8 cellular contexts compared by ENCODE assay signal in the genomic region with DNA sequence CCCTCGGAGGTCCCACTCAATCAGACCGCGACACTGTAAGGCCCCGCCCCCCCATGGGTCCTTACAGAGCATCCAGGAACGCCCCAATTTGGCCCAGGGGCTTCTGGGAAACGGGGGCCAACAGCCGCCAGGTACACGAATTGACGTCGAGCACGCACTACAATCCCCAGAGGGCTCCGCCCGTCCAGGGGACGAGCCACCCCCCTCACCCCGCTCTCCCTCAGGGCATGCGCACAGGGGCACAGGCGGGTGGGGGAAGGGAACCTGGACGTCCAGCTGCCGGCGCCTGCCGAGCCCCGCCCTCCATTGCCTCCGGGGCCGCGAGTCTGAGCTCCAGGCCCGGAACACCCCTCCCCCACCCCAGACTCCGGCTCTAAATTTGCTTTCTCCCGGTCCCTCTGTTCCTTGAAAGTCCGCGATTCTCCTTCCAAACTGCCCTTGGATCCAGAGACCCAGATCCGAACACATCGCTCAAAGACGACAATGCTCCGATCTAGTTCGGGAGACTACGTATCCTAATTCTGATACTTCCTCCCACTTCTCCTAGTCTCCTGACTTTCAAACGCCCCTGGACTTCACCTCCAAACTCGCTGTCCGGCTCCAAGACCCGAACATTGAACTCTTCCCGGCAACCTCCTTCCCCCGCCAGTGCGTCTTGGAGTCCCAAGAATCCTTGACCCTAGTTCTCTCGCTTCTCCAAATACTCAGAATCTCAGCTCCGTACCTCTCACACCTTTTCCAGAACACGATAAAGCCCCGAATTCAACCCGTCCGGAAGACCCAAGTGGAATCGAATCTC. TPM values are rescaled to one million over a fixed set of nuclear protein-coding genes. Genes with fewer than 3 reads are reported as not detected.
DNase-seq lines count a peak whose midpoint lies in the region; ATAC-seq and TF ChIP-seq lines count a peak whose summit lies in the region.

No MANE protein-coding gene starts in this region.

- intact Hi-C loops in heart left ventricle (cut with DNase I) = loop anchor here in 6 of 10 donors (1.0 to 5.0 kb wide), 7 partner anchors 9 to 96 kb away; partner anchors contain the start of genes SERTAD1 (in 2 of the 6), C19orf47 (in 1 of the 6) and PLD3 (in 1 of the 6)

- ATAC-seq in HG02798 (IDR thresholded peaks at IDR 0.05; ENCODE audit: poor library complexity, unreplicated experiment) = peak; percentile 80
- peak; percentile 88 to 93 (median 92) for ATAC-seq in heart left ventricle

- H3K9me3 Mint-ChIP-seq in type B pancreatic cell = no peaks in the 10 kb centered on the region

- peak overlapping the region; percentile 85 for H3K4me3 ChIP-seq in GM12865 (ENCODE audit: low read depth, low read length)
- peak overlapping the region; percentile 62 to 99 (median 90) for H3K4me3 ChIP-seq in heart left ventricle

- no peaks in the 10 kb centered on the region for H3K9me3 ChIP-seq in heart left ventricle

- peaks cover 0 to 42% (median 33%) of the 10 kb centered on the region in 9 donors for H3K36me3 ChIP-seq in heart left ventricle

- H3K27me3 Mint-ChIP-seq in type B pancreatic cell = no peaks in the 10 kb centered on the region

- 0 to 1% (median 0%) methylated on average over 50 of the region's 50 CpGs for WGBS in adipose tissue, 3 donors
- WGBS in heart left ventricle, 4 donors = 0% methylated on average over 28 to 50 of the region's 50 CpGs

- peak in 1 of 2 donors; percentile 74 for TF ChIP-seq POLR2A in heart left ventricle (IDR thresholded peaks at IDR 0.05)

- peaks cover 5 to 31% (median 23%) of the 10 kb centered on the region in 12 donors for H3K4me1 ChIP-seq in heart left ventricle

- H3K27ac ChIP-seq in adipose tissue (ENCODE audit: low read depth, low read length) (peak overlapping the region; percentile 68), heart left ventricle (peak overlapping the region; percentile 89 to 100 (median 98))

- peak; percentile 100 for DNase-seq in GM12865 (ENCODE audit: low read depth)
- peak; percentile 99 for DNase-seq in NCI-H1436 (lab: John Stamatoyannopoulos, UW)
- peak; percentile 100 for DNase-seq in SW480 (ENCODE audit: low spot score)
- DNase-seq in heart left ventricle = peak; percentile 99 to 100 (median 100)
- peak; percentile 98 for DNase-seq in pons (ENCODE audit: low spot score)
- peak; percentile 98 for DNase-seq in type B pancreatic cell (ENCODE audit: extremely low spot score, unreplicated experiment)

- peaks cover 27% of the 10 kb centered on the region for H3K4me1 Mint-ChIP-seq in type B pancreatic cell (ENCODE audit: unreplicated experiment)

- peaks cover 9% of the 10 kb centered on the region for H3K36me3 Mint-ChIP-seq in type B pancreatic cell

- no peaks in the 10 kb centered on the region for H3K27me3 ChIP-seq in heart left ventricle

- TF ChIP-seq CTCF in GM12865 (IDR thresholded peaks at IDR 0.05; ENCODE audit: insufficient read depth, low read depth, low read length, missing control alignments) = no peak
- no peak for TF ChIP-seq CTCF in heart left ventricle (IDR thresholded peaks at IDR 0.05)
- TF ChIP-seq CTCF in type B pancreatic cell (conservative IDR thresholded peaks at IDR 0.05) = no peak

- peak overlapping the region; percentile 98 for H3K4me3 Mint-ChIP-seq in type B pancreatic cell

- peak overlapping the region; percentile 97 for H3K27ac Mint-ChIP-seq in type B pancreatic cell

RNA-seq across cellular contexts. Expression of gene SERTAD3, which starts 0.8 kb away (rescaled TPM):
- polyA plus RNA-seq in adipose tissue = 10 to 100 TPM in 2 of 3 donors, 1 to 10 TPM in 1; 8.3 to 57.5 (median 13.3) TPM
- total RNA-seq in heart left ventricle = 10 to 100 TPM; 17.6 to 38.7 (median 26.0) TPM
- polyA plus RNA-seq in heart left ventricle = 10 to 100 TPM; 23.2 to 36.9 TPM
- 33.7 and 41.7 TPM in 2 replicates for total RNA-seq in type B pancreatic cell (ENCODE audit: low replicate concordance)

RNA-seq across cellular contexts. Expression of gene SERTAD1, which starts 17.5 kb away (rescaled TPM):
- polyA plus RNA-seq in adipose tissue (10 to 100 TPM in 2 of 3 donors, 1 to 10 TPM in 1; 5.5 to 65.3 (median 44.1) TPM), heart left ventricle (10 to 100 TPM; 10.2 to 40.2 TPM)
- total RNA-seq in heart left ventricle (10 to 100 TPM in 6 of 9 donors, 1 to 10 TPM in 3; 7.6 to 28.0 (median 11.5) TPM), type B pancreatic cell (ENCODE audit: low replicate concordance) (9.2 and 14.4 TPM in 2 replicates)

RNA-seq across cellular contexts. Expression of gene BLVRB, which starts 22.2 kb away (rescaled TPM):
- 100 to 1,000 TPM; 109 to 235 (median 220) TPM for polyA plus RNA-seq in adipose tissue
- 100 to 1,000 TPM in 5 of 9 donors, 10 to 100 TPM in 4; 76.3 to 330 (median 100) TPM for total RNA-seq in heart left ventricle
- polyA plus RNA-seq in heart left ventricle = 100 to 1,000 TPM; 115 to 164 TPM
- 32.2 and 47.9 TPM in 2 replicates for total RNA-seq in type B pancreatic cell (ENCODE audit: low replicate concordance)

RNA-seq across cellular contexts. Expression of gene SPTBN4, which starts 23.5 kb away (rescaled TPM):
- polyA plus RNA-seq in adipose tissue (1 to 10 TPM; 1.3 to 4.1 (median 2.2) TPM), heart left ventricle (1 to 10 TPM; 2.3 to 5.4 TPM)
- total RNA-seq in heart left ventricle (1 to 10 TPM; 1.9 to 8.7 (median 4.2) TPM), type B pancreatic cell (ENCODE audit: low replicate concordance) (2.6 and 2.9 TPM in 2 replicates)

RNA-seq across cellular contexts. Expression of gene PRX, which starts 30.2 kb away (rescaled TPM):
- polyA plus RNA-seq in adipose tissue (1 to 10 TPM; 2.3 to 4.5 (median 2.4) TPM), heart left ventricle (1 to 10 TPM; 2.9 to 4.3 TPM)
- total RNA-seq in heart left ventricle (1 to 10 TPM; 2.5 to 4.6 (median 3.1) TPM), type B pancreatic cell (ENCODE audit: low replicate concordance) (1.2 and 11.7 TPM in 2 replicates)

Comparison
In these comparisons a context has a peak if more than half of its experiments do, and no peak if none do; other contexts are left out.
1. Peak in every context shown above with its lines: DNase-seq, ATAC-seq, H3K4me3 ChIP-seq and H3K27ac ChIP-seq.